Comparison of ENCODE assay signal across 13 cellular contexts in genomic region chr6:137216106-137216505, GRCh38. TPM values are rescaled to one million over a fixed set of nuclear protein-coding genes. Genes with fewer than 3 reads are reported as not detected.
A peak's percentile ranks its signal among the peaks of the same experiment; 100 is the strongest.
DNase-seq lines count a peak whose midpoint lies in the region; ATAC-seq and TF ChIP-seq lines count a peak whose summit lies in the region.
"Had no signal": no experiment of that assay in that cellular context is flagged by ENCODE, and none has a peak within 500 bp of the region (broad histone marks: within the 10 kb centered on the region; RNA-seq: fewer than 3 reads in every experiment).

No MANE protein-coding gene starts in this region.

- no peaks in the 10 kb centered on the region for H3K9me3 Mint-ChIP-seq in activated T-helper 17 cell treated with anti-CD3 and anti-CD28 coated beads, Interleukin-2, amount 50 U/mL, for 72 hours
- no peaks in the 10 kb centered on the region for H3K9me3 Mint-ChIP-seq in stimulated activated effector memory CD8-positive, alpha-beta T cell treated with anti-CD3 and anti-CD28 coated beads, Interleukin-12 subunit alpha, Interleukin-12 subunit beta, amount 100 ng/mL, for 72 hours
- H3K9me3 Mint-ChIP-seq in chondrocyte (ENCODE audit: low read depth): no peaks in the 10 kb centered on the region

- peak overlapping the region; percentile 84; the same call in 1 of the 2 replicates for H3K4me3 ChIP-seq in GM12864 (ENCODE audit: low read depth, low read length)

- no peak overlapping the region for H3K27ac Mint-ChIP-seq in activated T-helper 17 cell treated with anti-CD3 and anti-CD28 coated beads, Interleukin-2, amount 50 U/mL, for 72 hours
- H3K27ac Mint-ChIP-seq in stimulated activated effector memory CD8-positive, alpha-beta T cell treated with anti-CD3 and anti-CD28 coated beads, Interleukin-12 subunit alpha, Interleukin-12 subunit beta, amount 100 ng/mL, for 72 hours: peak overlapping the region; percentile 96
- no peak overlapping the region for H3K27ac Mint-ChIP-seq in chondrocyte (ENCODE audit: unreplicated experiment)

- TF ChIP-seq CTCF in GM12864 (IDR thresholded peaks at IDR 0.05; ENCODE audit: low read depth, low read length, missing control alignments): no peak
- TF ChIP-seq CTCF in chondrocyte (IDR thresholded peaks at IDR 0.05): no peak

- DNase-seq in GM12864 (ENCODE audit: low read depth): no peak
- DNase-seq in kidney tubule cell (ENCODE audit: low spot score): peak; percentile 25
- no peak for DNase-seq in stimulated activated effector memory CD8-positive, alpha-beta T cell treated with anti-CD3 and anti-CD28 coated beads, Interleukin-12 subunit alpha, Interleukin-12 subunit beta, amount 100 ng/mL, for 72 hours (ENCODE audit: low spot score in 2 of 2)
- no peak for DNase-seq in chondrocyte (ENCODE audit: low spot score)
- no peak for DNase-seq in ecto neural progenitor cell (ENCODE audit: low spot score)
- no peak for DNase-seq in NCI-H82 (lab: John Stamatoyannopoulos, UW)
- DNase-seq: activated CD4-positive, alpha-beta T cell treated with anti-CD3 and anti-CD28 coated beads, Interleukin-2, amount 50 U/mL, for 48 hours; DMS53; NCI-H2081; retina; SIG-M5 had no signal

- no peaks in the 10 kb centered on the region for H3K27me3 Mint-ChIP-seq in activated T-helper 17 cell treated with anti-CD3 and anti-CD28 coated beads, Interleukin-2, amount 50 U/mL, for 72 hours
- no peaks in the 10 kb centered on the region for H3K27me3 Mint-ChIP-seq in chondrocyte (ENCODE audit: low read depth)

- peak overlapping the region; percentile 95 for H3K4me3 Mint-ChIP-seq in activated T-helper 17 cell treated with anti-CD3 and anti-CD28 coated beads, Interleukin-2, amount 50 U/mL, for 72 hours
- peak overlapping the region; percentile 84 for H3K4me3 Mint-ChIP-seq in stimulated activated effector memory CD8-positive, alpha-beta T cell treated with anti-CD3 and anti-CD28 coated beads, Interleukin-12 subunit alpha, Interleukin-12 subunit beta, amount 100 ng/mL, for 72 hours
- H3K4me3 Mint-ChIP-seq in chondrocyte (ENCODE audit: unreplicated experiment): no peak overlapping the region

- no peak for ATAC-seq in activated T-helper 17 cell treated with anti-CD3 and anti-CD28 coated beads, Interleukin-2, amount 50 U/mL, for 72 hours (replicated peaks)
- ATAC-seq in stimulated activated effector memory CD8-positive, alpha-beta T cell treated with anti-CD3 and anti-CD28 coated beads, Interleukin-12 subunit alpha, Interleukin-12 subunit beta, amount 100 ng/mL, for 72 hours: no peak
- no peak for ATAC-seq in esophagus mucosa

- H3K36me3 Mint-ChIP-seq in activated T-helper 17 cell treated with anti-CD3 and anti-CD28 coated beads, Interleukin-2, amount 50 U/mL, for 72 hours (ENCODE audit: low read depth): peaks cover 20% of the 10 kb centered on the region
- H3K36me3 Mint-ChIP-seq in stimulated activated effector memory CD8-positive, alpha-beta T cell treated with anti-CD3 and anti-CD28 coated beads, Interleukin-12 subunit alpha, Interleukin-12 subunit beta, amount 100 ng/mL, for 72 hours: peaks cover 16% of the 10 kb centered on the region
- no peaks in the 10 kb centered on the region for H3K36me3 Mint-ChIP-seq in chondrocyte (ENCODE audit: low read depth)

- H3K4me1 Mint-ChIP-seq in activated T-helper 17 cell treated with anti-CD3 and anti-CD28 coated beads, Interleukin-2, amount 50 U/mL, for 72 hours: peaks cover 39% of the 10 kb centered on the region
- H3K4me1 Mint-ChIP-seq in stimulated activated effector memory CD8-positive, alpha-beta T cell treated with anti-CD3 and anti-CD28 coated beads, Interleukin-12 subunit alpha, Interleukin-12 subunit beta, amount 100 ng/mL, for 72 hours: peaks cover 77% of the 10 kb centered on the region
- H3K4me1 Mint-ChIP-seq in chondrocyte (ENCODE audit: low read depth): peaks cover 71% of the 10 kb centered on the region

RNA-seq across cellular contexts. Expression of gene IFNGR1, which starts 3.1 kb away (rescaled TPM):
- total RNA-seq in activated T-helper 17 cell treated with anti-CD3 and anti-CD28 coated beads, Interleukin-2, amount 50 U/mL, for 72 hours: 10 to 100 TPM; 20.9 to 26.9 TPM
- total RNA-seq in esophagus mucosa (53.5 TPM), chondrocyte (29.1 to 52.7 TPM (median 51.8 TPM) in 3 replicates)

RNA-seq across cellular contexts. Expression of gene IL22RA2, which starts 42.7 kb away (rescaled TPM):
- not detected for total RNA-seq in activated T-helper 17 cell treated with anti-CD3 and anti-CD28 coated beads, Interleukin-2, amount 50 U/mL, for 72 hours
- total RNA-seq in esophagus mucosa (not detected), chondrocyte (not detected in 3 replicates)
